ENCODE assay signal across 1 cellular context in the genomic region with DNA sequence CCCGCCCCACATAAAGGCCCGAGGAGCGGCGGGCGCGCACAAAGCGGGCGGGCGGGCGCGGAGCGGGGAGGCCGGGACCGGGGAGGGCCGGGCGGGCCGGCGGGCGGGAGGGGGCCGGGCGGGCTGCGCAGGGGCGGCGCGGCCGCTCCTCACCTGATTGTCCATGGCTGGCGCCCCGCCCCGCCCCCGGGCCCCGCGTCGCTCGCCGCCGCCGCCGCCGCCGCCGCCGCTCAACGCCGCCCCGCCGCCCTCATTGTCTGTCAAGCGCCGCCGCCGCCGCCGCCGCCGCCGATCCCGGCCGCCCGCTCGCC.
TF ChIP-seq lines count a peak whose summit lies in the region.

No MANE protein-coding gene starts in this region.

TF ChIP-seq in HEK293, 187 proteins besides CTCF, POLR2A, EP300 and RAD21 (continued from another document):
- no peak for TF ChIP-seq ZNF280D (tag by site-specific recombination; IDR thresholded peaks at IDR 0.05)
- no peak for TF ChIP-seq HOXA7 (CRISPR knock-in tag; IDR thresholded peaks at IDR 0.05; ENCODE audit: borderline replicate concordance)
- no peak for TF ChIP-seq ZNF157 (tag by site-specific recombination; IDR thresholded peaks at IDR 0.05)
- TF ChIP-seq YY2 (tag by site-specific recombination; IDR thresholded peaks at IDR 0.05): no peak
- TF ChIP-seq BCL6B (tag by site-specific recombination; IDR thresholded peaks at IDR 0.05): no peak
- TF ChIP-seq ZNF585B (tag by site-specific recombination; IDR thresholded peaks at IDR 0.05): no peak
